Comparison of ENCODE assay signal across 9 cellular contexts in genomic region chr1:55284856-55285255, GRCh38.
DNase-seq lines count a peak whose midpoint lies in the region; ATAC-seq and TF ChIP-seq lines count a peak whose summit lies in the region.
"Had no signal": no experiment of that assay in that cellular context is flagged by ENCODE, and none has a peak within 500 bp of the region (broad histone marks: within the 10 kb centered on the region; RNA-seq: fewer than 3 reads in every experiment).

No MANE protein-coding gene starts in this region.

- no peaks in the 10 kb centered on the region for H3K9me3 Mint-ChIP-seq in activated CD4-positive, alpha-beta T cell treated with anti-CD3 and anti-CD28 coated beads, Interleukin-2, amount 10 ng/mL, durations not matched to agents 7 days and 5 days
- H3K9me3 Mint-ChIP-seq: activated naive CD4-positive, alpha-beta T cell treated with anti-CD3 and anti-CD28 coated beads, Interleukin-2, amount 50 U/mL, for 72 hours had no signal

- no peak overlapping the region for H3K4me3 Mint-ChIP-seq in activated CD4-positive, alpha-beta T cell treated with anti-CD3 and anti-CD28 coated beads, Interleukin-2, amount 10 ng/mL, durations not matched to agents 7 days and 5 days

- peaks cover 8% of the 10 kb centered on the region for H3K27me3 Mint-ChIP-seq in activated CD4-positive, alpha-beta T cell treated with anti-CD3 and anti-CD28 coated beads, Interleukin-2, amount 10 ng/mL, durations not matched to agents 7 days and 5 days

- no peaks in the 10 kb centered on the region for H3K36me3 Mint-ChIP-seq in activated CD4-positive, alpha-beta T cell treated with anti-CD3 and anti-CD28 coated beads, Interleukin-2, amount 10 ng/mL, durations not matched to agents 7 days and 5 days (ENCODE audit: low read depth)
- H3K36me3 Mint-ChIP-seq: activated naive CD4-positive, alpha-beta T cell treated with anti-CD3 and anti-CD28 coated beads, Interleukin-2, amount 50 U/mL, for 72 hours had no signal

- POLR2A ChIA-PET in activated CD4-positive, alpha-beta T cell treated with anti-CD3 and anti-CD28 coated beads, Interleukin-2, amount 10 ng/mL, durations not matched to agents 7 days and 5 days (lab: Charles Lee), result no interaction called here

- ATAC-seq in HG03442 (IDR thresholded peaks at IDR 0.05; ENCODE audit: unreplicated experiment) (no peak), HG02623 (IDR thresholded peaks at IDR 0.05; ENCODE audit: unreplicated experiment) (no peak)

- CTCF ChIA-PET in activated CD4-positive, alpha-beta T cell treated with anti-CD3 and anti-CD28 coated beads, Interleukin-2, amount 10 ng/mL, durations not matched to agents 7 days and 5 days (lab: Charles Lee), result interaction anchor here (0.6 to 1.1 kb wide), 3 partner anchors 29 to 87 kb away, joined by 3 read pairs; no protein-coding TSS in a partner anchor

- no peak overlapping the region for H3K27ac ChIP-seq in tibial artery

- H3K4me1 Mint-ChIP-seq in activated CD4-positive, alpha-beta T cell treated with anti-CD3 and anti-CD28 coated beads, Interleukin-2, amount 10 ng/mL, durations not matched to agents 7 days and 5 days, result peaks cover 4% of the 10 kb centered on the region

- H3K9me3 ChIP-seq in tibial artery, result no peaks in the 10 kb centered on the region

- peaks cover 0 to 9% (median 3%) of the 10 kb centered on the region in 4 donors for H3K4me1 ChIP-seq in tibial artery

- no peaks in the 10 kb centered on the region for H3K27me3 ChIP-seq in tibial artery

- TF ChIP-seq CTCF in tibial artery (IDR thresholded peaks at IDR 0.05), result peak; percentile 44 to 66

- no peaks in the 10 kb centered on the region for H3K36me3 ChIP-seq in tibial artery

- peak; percentile 34 for DNase-seq in activated CD4-positive, alpha-beta T cell treated with anti-CD3 and anti-CD28 coated beads, Interleukin-2, amount 10 ng/mL, durations not matched to agents 7 days and 5 days
- DNase-seq in activated CD4-positive, alpha-beta T cell treated with anti-CD3 and anti-CD28 coated beads, Interleukin-2, amount 50 U/mL, for 48 hours, result no peak
- DNase-seq in NCI-H2029 (lab: John Stamatoyannopoulos, UW), result peak; percentile 22
- DNase-seq in astrocyte of the hippocampus (ENCODE audit: low read depth, low spot score), result peak; percentile 70
- peak; percentile 66 for DNase-seq in inferior parietal cortex (ENCODE audit: extremely low spot score)
- peak in 1 of 2 donors; percentile 56 for DNase-seq in tibial artery

- intact Hi-C loops in tibial artery (cut with DNase I; ENCODE audit: low total_unique reads), result loop anchor here (5.0 to 10.0 kb wide), 3 partner anchors 160 to 1422 kb away; no protein-coding TSS in a partner anchor

- H3K27ac Mint-ChIP-seq in activated CD4-positive, alpha-beta T cell treated with anti-CD3 and anti-CD28 coated beads, Interleukin-2, amount 10 ng/mL, durations not matched to agents 7 days and 5 days, result no peak overlapping the region
- H3K27ac Mint-ChIP-seq: activated naive CD4-positive, alpha-beta T cell treated with anti-CD3 and anti-CD28 coated beads, Interleukin-2, amount 50 U/mL, for 72 hours had no signal

- no peak overlapping the region for H3K4me3 ChIP-seq in tibial artery

Comparison
In these comparisons a context has a peak if more than half of its experiments do, and no peak if none do; other contexts are left out.
1. DNase-seq: peak in activated CD4-positive, alpha-beta T cell treated with anti-CD3 and anti-CD28 coated beads, Interleukin-2, amount 10 ng/mL, durations not matched to agents 7 days and 5 days (single experiment), NCI-H2029 (single experiment), astrocyte of the hippocampus (single experiment) and inferior parietal cortex (single experiment); none in activated CD4-positive, alpha-beta T cell treated with anti-CD3 and anti-CD28 coated beads, Interleukin-2, amount 50 U/mL, for 48 hours (0 of 2).